Comparison of ENCODE assay signal across 1 cellular context in the genomic region with DNA sequence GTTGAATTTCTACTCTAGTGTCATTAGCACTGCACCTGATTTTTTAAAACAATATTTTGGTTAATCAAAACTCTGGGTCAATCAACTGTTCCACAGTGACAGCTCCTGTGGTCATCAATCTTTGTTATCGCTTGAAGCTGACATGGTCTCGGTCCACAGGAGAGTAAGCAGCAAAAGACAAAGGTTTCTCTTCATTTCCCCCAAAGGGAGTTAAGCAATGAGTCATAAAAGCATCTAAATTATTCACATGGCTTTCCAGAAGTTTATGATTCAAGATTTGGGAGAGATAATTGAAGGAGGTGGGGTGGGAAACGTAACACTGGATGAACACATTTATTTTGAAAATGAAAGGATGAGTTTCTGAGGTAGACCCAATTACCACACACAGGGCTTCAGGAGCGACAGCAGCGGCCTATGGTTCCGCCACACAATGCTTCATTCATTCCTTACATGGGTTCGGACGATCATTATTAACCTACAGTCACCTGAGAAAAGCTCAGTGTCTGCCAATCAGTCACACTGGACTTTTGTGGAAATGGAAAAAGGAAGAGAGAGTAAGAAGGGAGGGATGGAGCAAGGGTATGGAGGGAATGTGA.
TF ChIP-seq lines count a peak whose summit lies in the region.

No MANE protein-coding gene starts in this region.

TF ChIP-seq in SK-N-SH, 30 proteins besides CTCF, POLR2A, EP300 and RAD21 (continued from another document):
- TF ChIP-seq, protein P1, sequence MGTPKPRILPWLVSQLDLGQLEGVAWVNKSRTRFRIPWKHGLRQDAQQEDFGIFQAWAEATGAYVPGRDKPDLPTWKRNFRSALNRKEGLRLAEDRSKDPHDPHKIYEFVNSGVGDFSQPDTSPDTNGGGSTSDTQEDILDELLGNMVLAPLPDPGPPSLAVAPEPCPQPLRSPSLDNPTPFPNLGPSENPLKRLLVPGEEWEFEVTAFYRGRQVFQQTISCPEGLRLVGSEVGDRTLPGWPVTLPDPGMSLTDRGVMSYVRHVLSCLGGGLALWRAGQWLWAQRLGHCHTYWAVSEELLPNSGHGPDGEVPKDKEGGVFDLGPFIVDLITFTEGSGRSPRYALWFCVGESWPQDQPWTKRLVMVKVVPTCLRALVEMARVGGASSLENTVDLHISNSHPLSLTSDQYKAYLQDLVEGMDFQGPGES (IDR thresholded peaks at IDR 0.05; ENCODE audit: low read depth, low read length), result no peak
- TF ChIP-seq FOSL2 (IDR thresholded peaks at IDR 0.05; ENCODE audit: borderline replicate concordance, low read depth), result peak; percentile 47; the same call in 1 of the 2 replicates
- no peak for TF ChIP-seq POLR2AphosphoS5 (IDR thresholded peaks at IDR 0.05; ENCODE audit: low read depth, low read length)
- no peak for TF ChIP-seq RCOR1 (IDR thresholded peaks at IDR 0.05; ENCODE audit: low read length)
- TF ChIP-seq, protein P2, sequence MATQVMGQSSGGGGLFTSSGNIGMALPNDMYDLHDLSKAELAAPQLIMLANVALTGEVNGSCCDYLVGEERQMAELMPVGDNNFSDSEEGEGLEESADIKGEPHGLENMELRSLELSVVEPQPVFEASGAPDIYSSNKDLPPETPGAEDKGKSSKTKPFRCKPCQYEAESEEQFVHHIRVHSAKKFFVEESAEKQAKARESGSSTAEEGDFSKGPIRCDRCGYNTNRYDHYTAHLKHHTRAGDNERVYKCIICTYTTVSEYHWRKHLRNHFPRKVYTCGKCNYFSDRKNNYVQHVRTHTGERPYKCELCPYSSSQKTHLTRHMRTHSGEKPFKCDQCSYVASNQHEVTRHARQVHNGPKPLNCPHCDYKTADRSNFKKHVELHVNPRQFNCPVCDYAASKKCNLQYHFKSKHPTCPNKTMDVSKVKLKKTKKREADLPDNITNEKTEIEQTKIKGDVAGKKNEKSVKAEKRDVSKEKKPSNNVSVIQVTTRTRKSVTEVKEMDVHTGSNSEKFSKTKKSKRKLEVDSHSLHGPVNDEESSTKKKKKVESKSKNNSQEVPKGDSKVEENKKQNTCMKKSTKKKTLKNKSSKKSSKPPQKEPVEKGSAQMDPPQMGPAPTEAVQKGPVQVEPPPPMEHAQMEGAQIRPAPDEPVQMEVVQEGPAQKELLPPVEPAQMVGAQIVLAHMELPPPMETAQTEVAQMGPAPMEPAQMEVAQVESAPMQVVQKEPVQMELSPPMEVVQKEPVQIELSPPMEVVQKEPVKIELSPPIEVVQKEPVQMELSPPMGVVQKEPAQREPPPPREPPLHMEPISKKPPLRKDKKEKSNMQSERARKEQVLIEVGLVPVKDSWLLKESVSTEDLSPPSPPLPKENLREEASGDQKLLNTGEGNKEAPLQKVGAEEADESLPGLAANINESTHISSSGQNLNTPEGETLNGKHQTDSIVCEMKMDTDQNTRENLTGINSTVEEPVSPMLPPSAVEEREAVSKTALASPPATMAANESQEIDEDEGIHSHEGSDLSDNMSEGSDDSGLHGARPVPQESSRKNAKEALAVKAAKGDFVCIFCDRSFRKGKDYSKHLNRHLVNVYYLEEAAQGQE (IDR thresholded peaks at IDR 0.05; ENCODE audit: low read depth, low read length), result no peak
- TF ChIP-seq RXRA (IDR thresholded peaks at IDR 0.05; ENCODE audit: borderline replicate concordance, low read depth), result no peak
- TF ChIP-seq MEF2A (IDR thresholded peaks at IDR 0.05; ENCODE audit: borderline replicate concordance, low read depth), result no peak
- TF ChIP-seq MXI1 (IDR thresholded peaks at IDR 0.05; ENCODE audit: low read depth, low read length), result no peak
- TF ChIP-seq, protein P3, sequence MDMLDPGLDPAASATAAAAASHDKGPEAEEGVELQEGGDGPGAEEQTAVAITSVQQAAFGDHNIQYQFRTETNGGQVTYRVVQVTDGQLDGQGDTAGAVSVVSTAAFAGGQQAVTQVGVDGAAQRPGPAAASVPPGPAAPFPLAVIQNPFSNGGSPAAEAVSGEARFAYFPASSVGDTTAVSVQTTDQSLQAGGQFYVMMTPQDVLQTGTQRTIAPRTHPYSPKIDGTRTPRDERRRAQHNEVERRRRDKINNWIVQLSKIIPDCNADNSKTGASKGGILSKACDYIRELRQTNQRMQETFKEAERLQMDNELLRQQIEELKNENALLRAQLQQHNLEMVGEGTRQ (IDR thresholded peaks at IDR 0.05; ENCODE audit: borderline replicate concordance, low read depth, low read length), result no peak
- TF ChIP-seq, protein P4, sequence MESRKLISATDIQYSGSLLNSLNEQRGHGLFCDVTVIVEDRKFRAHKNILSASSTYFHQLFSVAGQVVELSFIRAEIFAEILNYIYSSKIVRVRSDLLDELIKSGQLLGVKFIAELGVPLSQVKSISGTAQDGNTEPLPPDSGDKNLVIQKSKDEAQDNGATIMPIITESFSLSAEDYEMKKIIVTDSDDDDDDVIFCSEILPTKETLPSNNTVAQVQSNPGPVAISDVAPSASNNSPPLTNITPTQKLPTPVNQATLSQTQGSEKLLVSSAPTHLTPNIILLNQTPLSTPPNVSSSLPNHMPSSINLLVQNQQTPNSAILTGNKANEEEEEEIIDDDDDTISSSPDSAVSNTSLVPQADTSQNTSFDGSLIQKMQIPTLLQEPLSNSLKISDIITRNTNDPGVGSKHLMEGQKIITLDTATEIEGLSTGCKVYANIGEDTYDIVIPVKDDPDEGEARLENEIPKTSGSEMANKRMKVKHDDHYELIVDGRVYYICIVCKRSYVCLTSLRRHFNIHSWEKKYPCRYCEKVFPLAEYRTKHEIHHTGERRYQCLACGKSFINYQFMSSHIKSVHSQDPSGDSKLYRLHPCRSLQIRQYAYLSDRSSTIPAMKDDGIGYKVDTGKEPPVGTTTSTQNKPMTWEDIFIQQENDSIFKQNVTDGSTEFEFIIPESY (IDR thresholded peaks at IDR 0.05; ENCODE audit: borderline replicate concordance, low read depth), result no peak
- TF ChIP-seq, protein P5, sequence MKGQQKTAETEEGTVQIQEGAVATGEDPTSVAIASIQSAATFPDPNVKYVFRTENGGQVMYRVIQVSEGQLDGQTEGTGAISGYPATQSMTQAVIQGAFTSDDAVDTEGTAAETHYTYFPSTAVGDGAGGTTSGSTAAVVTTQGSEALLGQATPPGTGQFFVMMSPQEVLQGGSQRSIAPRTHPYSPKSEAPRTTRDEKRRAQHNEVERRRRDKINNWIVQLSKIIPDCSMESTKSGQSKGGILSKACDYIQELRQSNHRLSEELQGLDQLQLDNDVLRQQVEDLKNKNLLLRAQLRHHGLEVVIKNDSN (IDR thresholded peaks at IDR 0.05; ENCODE audit: borderline replicate concordance, low read depth), result no peak
- TF ChIP-seq NRF1 (IDR thresholded peaks at IDR 0.05; ENCODE audit: low read depth, low read length), result no peak
- TF ChIP-seq FOXJ3 (CRISPR knock-in tag; IDR thresholded peaks at IDR 0.05), result no peak
- TF ChIP-seq NFIC (IDR thresholded peaks at IDR 0.05; ENCODE audit: borderline replicate concordance), result peak; percentile 11; the same call in 1 of the 2 replicates
- TF ChIP-seq YY1 (IDR thresholded peaks at IDR 0.05; ENCODE audit: low read depth), result no peak
- no peak for TF ChIP-seq RFX5 (IDR thresholded peaks at IDR 0.05; ENCODE audit: low read length)
- TF ChIP-seq TCF12 (IDR thresholded peaks at IDR 0.05), result peak; percentile 31; the same call in 1 of the 2 replicates
- TF ChIP-seq GABPA (IDR thresholded peaks at IDR 0.05; ENCODE audit: low read depth), result no peak
- TF ChIP-seq FOXM1 (IDR thresholded peaks at IDR 0.05; ENCODE audit: low read depth), result no peak
- no peak for TF ChIP-seq EZH2phosphoT487 (IDR thresholded peaks at IDR 0.05; ENCODE audit: borderline replicate concordance, low read depth)
TF ChIP-seq in SK-N-SH: peak in this region for 5.
